In genomic region chr3:147680820-147681488, GRCh38 we compare ENCODE assay signal across 21 cellular contexts.
DNase-seq lines count a peak whose midpoint lies in the region; ATAC-seq, FAIRE-seq and TF ChIP-seq lines count a peak whose summit lies in the region.
"Had no signal": no experiment of that assay in that cellular context is flagged by ENCODE, and none has a peak within 500 bp of the region (broad histone marks: within the 10 kb centered on the region; RNA-seq: fewer than 3 reads in every experiment).

No MANE protein-coding gene starts in this region.

- TF ChIP-seq CTCF in brain microvascular endothelial cell (IDR thresholded peaks at IDR 0.05; ENCODE audit: low read depth, low read length, missing control alignments), result no peak
- no peak for TF ChIP-seq CTCF in cardiac muscle cell (IDR thresholded peaks at IDR 0.05; ENCODE audit: low read depth, low read length)
- no peak for TF ChIP-seq CTCF in neural crest cell (conservative IDR thresholded peaks at IDR 0.05)

- no peaks in the 10 kb centered on the region for H3K27me3 ChIP-seq in brain microvascular endothelial cell (replicated peaks)
- H3K27me3 ChIP-seq in cardiac muscle cell, result no peaks in the 10 kb centered on the region
- H3K27me3 ChIP-seq: ovary, SJSA1 had no signal

- ATAC-seq in GM19455 (IDR thresholded peaks at IDR 0.05; ENCODE audit: unreplicated experiment), result no peak
- no peak for ATAC-seq in GM19324 (IDR thresholded peaks at IDR 0.05; ENCODE audit: low FRiP score, unreplicated experiment)
- ATAC-seq: mucosa of descending colon, T-helper 17 cell had no signal

- H3K4me3 Mint-ChIP-seq in neural crest cell, result no peak overlapping the region
- H3K4me3 Mint-ChIP-seq: activated naive CD8-positive, alpha-beta T cell treated with anti-CD3 and anti-CD28 coated beads, Interleukin-2, amount 10 ng/mL, durations not matched to agents 7 days and 5 days; CD4-positive, alpha-beta T cell; T-helper 17 cell had no signal

- DNase-seq in H54 (ENCODE audit: insufficient read length, low spot score) (no peak), brain microvascular endothelial cell (peak; percentile 7), cardiac muscle cell (ENCODE audit: low read depth in 1 of 2, low spot score in 1 of 2) (peak; percentile 23 to 87), neural crest cell (ENCODE audit: low read depth, low spot score) (no peak), NCI-H128 (lab: John Stamatoyannopoulos, UW; ENCODE audit: unreplicated experiment) (no peak)
- DNase-seq in activated CD8-positive, alpha-beta memory T cell treated with anti-CD3 and anti-CD28 coated beads for 24 hours, result no peak
- DNase-seq: activated CD4-positive, CD25-positive, alpha-beta regulatory T cell; activated naive CD8-positive, alpha-beta T cell treated with anti-CD3 and anti-CD28 coated beads, Interleukin-2, amount 10 ng/mL, durations not matched to agents 7 days and 5 days; CD4-positive, alpha-beta T cell; DMS79 treated with DMSO at 0.1 percent for 48 hours; effector memory CD4-positive, alpha-beta T cell; GOT3; mucosa of descending colon; NCI-H2081 treated with DMSO at 0.1 percent for 48 hours; NCI-H526 treated with DMSO at 0.1 percent for 48 hours; ovary; stimulated activated CD4-positive, alpha-beta T cell treated with anti-CD3 and anti-CD28 coated beads, Interleukin-4, amount 100 ng/mL, for 1 hour; T-helper 17 cell had no signal

- H3K9me3 ChIP-seq in cardiac muscle cell (ENCODE audit: low read depth), result no peaks in the 10 kb centered on the region
- H3K9me3 ChIP-seq: ovary, SJSA1 had no signal

- no peak overlapping the region for H3K27ac ChIP-seq in brain microvascular endothelial cell
- H3K27ac ChIP-seq in cardiac muscle cell, result peak overlapping the region; percentile 31
- H3K27ac ChIP-seq: ovary, SJSA1 had no signal

- no peaks in the 10 kb centered on the region for H3K36me3 Mint-ChIP-seq in neural crest cell (ENCODE audit: low read depth)
- H3K36me3 Mint-ChIP-seq: activated naive CD8-positive, alpha-beta T cell treated with anti-CD3 and anti-CD28 coated beads, Interleukin-2, amount 10 ng/mL, durations not matched to agents 7 days and 5 days had no signal

- peaks cover 7% of the 10 kb centered on the region for H3K4me1 ChIP-seq in cardiac muscle cell (ENCODE audit: low read depth)
- H3K4me1 ChIP-seq: SJSA1 had no signal

- H3K4me3 ChIP-seq in brain microvascular endothelial cell (ENCODE audit: low read depth, low read length), result no peak overlapping the region
- H3K4me3 ChIP-seq in cardiac muscle cell, result no peak overlapping the region
- H3K4me3 ChIP-seq: mucosa of descending colon, ovary, SJSA1 had no signal

- TF ChIP-seq POLR2A in H54 (IDR thresholded peaks at IDR 0.05; ENCODE audit: low read depth, low read length), result no peak

- FAIRE-seq in H54 (lab: Jason Lieb, UNC), result peak; percentile 64

- H3K4me1 Mint-ChIP-seq in neural crest cell, result peaks cover 7% of the 10 kb centered on the region
- H3K4me1 Mint-ChIP-seq: activated naive CD8-positive, alpha-beta T cell treated with anti-CD3 and anti-CD28 coated beads, Interleukin-2, amount 10 ng/mL, durations not matched to agents 7 days and 5 days; T-helper 17 cell had no signal

- no peaks in the 10 kb centered on the region for H3K27me3 Mint-ChIP-seq in neural crest cell (ENCODE audit: low read depth)
- H3K27me3 Mint-ChIP-seq: activated naive CD8-positive, alpha-beta T cell treated with anti-CD3 and anti-CD28 coated beads, Interleukin-2, amount 10 ng/mL, durations not matched to agents 7 days and 5 days; CD4-positive, alpha-beta T cell; T-helper 17 cell had no signal

- H3K27ac Mint-ChIP-seq in neural crest cell (ENCODE audit: unreplicated experiment), result peak overlapping the region; percentile 14
- H3K27ac Mint-ChIP-seq: activated naive CD8-positive, alpha-beta T cell treated with anti-CD3 and anti-CD28 coated beads, Interleukin-2, amount 10 ng/mL, durations not matched to agents 7 days and 5 days; CD4-positive, alpha-beta T cell; T-helper 17 cell had no signal

- H3K9me3 Mint-ChIP-seq in neural crest cell, result peaks cover 2% of the 10 kb centered on the region

- H3K36me3 ChIP-seq in brain microvascular endothelial cell (replicated peaks), result no peaks in the 10 kb centered on the region
- H3K36me3 ChIP-seq in cardiac muscle cell, result no peaks in the 10 kb centered on the region
- H3K36me3 ChIP-seq: ovary, SJSA1 had no signal

- in situ Hi-C loops in brain microvascular endothelial cell (cut with HindIII; ENCODE audit: low pct_ligation_motif_present, low sequenced_read_pairs), result no loop called here

Comparison
In these comparisons a context has a peak if more than half of its experiments do, and no peak if none do; other contexts are left out.
1. DNase-seq: peak in brain microvascular endothelial cell (single experiment) and cardiac muscle cell (2 of 2); none in H54 (single experiment), neural crest cell (single experiment), activated CD8-positive, alpha-beta memory T cell treated with anti-CD3 and anti-CD28 coated beads for 24 hours (single experiment) and NCI-H128 (single experiment).